In genomic region chr15:63166219-63166618, GRCh38 we compare ENCODE assay signal across 1 cellular context.
TF ChIP-seq lines count a peak whose summit lies in the region.

No MANE protein-coding gene starts in this region.

TF ChIP-seq in H1, 55 proteins besides CTCF, POLR2A, EP300 and RAD21:
- TF ChIP-seq HDAC2 (IDR thresholded peaks at IDR 0.05; ENCODE audit: borderline replicate concordance in 1 of 2, low read depth in 2 of 2, low read length in 2 of 2) = no peak
- TF ChIP-seq FOSL1 (IDR thresholded peaks at IDR 0.05; ENCODE audit: insufficient read depth, low read depth, low read length) = no peak
- no peak for TF ChIP-seq USF2 (IDR thresholded peaks at IDR 0.05; ENCODE audit: low read length)
- no peak for TF ChIP-seq SAP30 (IDR thresholded peaks at IDR 0.05; ENCODE audit: insufficient read depth, insufficient replicate concordance, low read length)
